In genomic region chrX:149198980-149199732, GRCh38 we compare ENCODE assay signal across 11 cellular contexts.
DNase-seq lines count a peak whose midpoint lies in the region; ATAC-seq, FAIRE-seq and TF ChIP-seq lines count a peak whose summit lies in the region.
"Had no signal": no experiment of that assay in that cellular context is flagged by ENCODE, and none has a peak within 500 bp of the region (broad histone marks: within the 10 kb centered on the region; RNA-seq: fewer than 3 reads in every experiment).

No MANE protein-coding gene starts in this region.

- 2% methylated on average over 6 of the region's 11 CpGs for WGBS in HepG2 (ENCODE audit: low lambda C conversion rate)

- POLR2A ChIA-PET in HepG2 (lab: Yijun Ruan, JAX) = no interaction called here

- H3K27ac ChIP-seq in HepG2 (ENCODE audit: extremely low read length, insufficient read depth, low read length) = no peak overlapping the region

- TF ChIP-seq EP300 in HepG2 (IDR thresholded peaks at IDR 0.05; ENCODE audit: low read depth in 2 of 2, low read length in 2 of 2) = no peak
- no peak for TF ChIP-seq EP300 in HepG2 (CRISPR knock-in tag; IDR thresholded peaks at IDR 0.05; ENCODE audit: borderline replicate concordance)

- no peak overlapping the region for H3K4me3 ChIP-seq in HepG2 (replicated peaks in 1 of 3; ENCODE audit: insufficient read depth in 1 of 3, low read depth in 2 of 3, low read length in 3 of 3)

- no peaks in the 10 kb centered on the region for H3K9me3 Mint-ChIP-seq in activated T-cell treated with anti-CD3 and anti-CD28 coated beads, Interleukin-2, amount 50 U/mL, for 24 hours

- no peak overlapping the region for H3K9ac ChIP-seq in HepG2 (ENCODE audit: insufficient read depth, low read depth, low read length)

- FAIRE-seq in D721Med (lab: Jason Lieb, UNC) (no peak), HepG2 (lab: Jason Lieb, UNC) (no peak)
- FAIRE-seq: small intestine had no signal

- no peak overlapping the region for H3K4me2 ChIP-seq in HepG2 (ENCODE audit: low read depth, low read length)

- H3K27me3 ChIP-seq in HepG2 (ENCODE audit: control insufficient read depth in 1 of 2, insufficient read depth in 2 of 2, low read length in 2 of 2) = no peaks in the 10 kb centered on the region

- H3K4me1 Mint-ChIP-seq in activated T-cell treated with anti-CD3 and anti-CD28 coated beads, Interleukin-2, amount 50 U/mL, for 24 hours (ENCODE audit: low read depth) = peaks cover 6% of the 10 kb centered on the region
- H3K4me1 Mint-ChIP-seq: CD4-positive, CD25-positive, alpha-beta regulatory T cell had no signal

- no peak overlapping the region for H2AFZ ChIP-seq in HepG2 (ENCODE audit: low read length)

- no peak for TF ChIP-seq POLR2A in HepG2 (IDR thresholded peaks at IDR 0.05; ENCODE audit: insufficient read depth in 1 of 2, low read depth in 2 of 2, low read length in 2 of 2)

- H3K27me3 Mint-ChIP-seq in activated T-cell treated with anti-CD3 and anti-CD28 coated beads, Interleukin-2, amount 50 U/mL, for 24 hours = peaks cover 22% of the 10 kb centered on the region
- H3K27me3 Mint-ChIP-seq: CD4-positive, CD25-positive, alpha-beta regulatory T cell had no signal

- no peaks in the 10 kb centered on the region for H3K36me3 Mint-ChIP-seq in activated T-cell treated with anti-CD3 and anti-CD28 coated beads, Interleukin-2, amount 50 U/mL, for 24 hours (ENCODE audit: low read depth)
- H3K36me3 Mint-ChIP-seq: CD4-positive, CD25-positive, alpha-beta regulatory T cell had no signal

- H3K79me2 ChIP-seq in HepG2 (ENCODE audit: insufficient read depth, low read length) = no peaks in the 10 kb centered on the region

- peak; percentile 73 for ATAC-seq in GM18499 (IDR thresholded peaks at IDR 0.05; ENCODE audit: insufficient read depth, unreplicated experiment)
- peak; percentile 82 for ATAC-seq in GM18870 (IDR thresholded peaks at IDR 0.05; ENCODE audit: unreplicated experiment)
- ATAC-seq in HG02678 (IDR thresholded peaks at IDR 0.05; ENCODE audit: unreplicated experiment) = peak; percentile 69
- no peak for ATAC-seq in HepG2

- H3K4me3 Mint-ChIP-seq in activated T-cell treated with anti-CD3 and anti-CD28 coated beads, Interleukin-2, amount 50 U/mL, for 24 hours = no peak overlapping the region
- H3K4me3 Mint-ChIP-seq: CD4-positive, CD25-positive, alpha-beta regulatory T cell had no signal

- no peak for DNase-seq in activated T-cell treated with anti-CD3 and anti-CD28 coated beads, Interleukin-2, amount 50 U/mL, for 24 hours
- no peak for DNase-seq in D721Med (ENCODE audit: insufficient read length, low spot score)
- no peak for DNase-seq in HepG2 (ENCODE audit: low spot score)
- no peak for DNase-seq in NCI-H1436 (lab: John Stamatoyannopoulos, UW)
- no peak for DNase-seq in ACHN
- DNase-seq: CD4-positive, CD25-positive, alpha-beta regulatory T cell; small intestine; stimulated activated naive CD4-positive, alpha-beta T cell had no signal

- H3K27ac Mint-ChIP-seq in activated T-cell treated with anti-CD3 and anti-CD28 coated beads, Interleukin-2, amount 50 U/mL, for 24 hours = peak overlapping the region; percentile 11
- H3K27ac Mint-ChIP-seq: CD4-positive, CD25-positive, alpha-beta regulatory T cell had no signal

- TF ChIP-seq CTCF in D721Med (IDR thresholded peaks at IDR 0.05; ENCODE audit: insufficient read depth, missing control alignments) (no peak), HepG2 (CRISPR knock-in tag; IDR thresholded peaks at IDR 0.05) (no peak)

- H4K20me1 ChIP-seq in HepG2 (ENCODE audit: insufficient read depth, low read length) = no peaks in the 10 kb centered on the region

- H3K36me3 ChIP-seq in HepG2 (replicated peaks in 1 of 2; ENCODE audit: control insufficient read depth in 1 of 2, insufficient read depth in 2 of 2, low read length in 2 of 2) = no peaks in the 10 kb centered on the region

- intact Hi-C loops in HepG2 (cut with micrococcal nuclease; ENCODE audit: unreplicated experiment) = no loop called here

- in situ Hi-C loops in HepG2 (cut with HindIII; ENCODE audit: extremely low pct_ligation_motif_present, low pct_unique_long_range_greater_than_20kb) = no loop called here
- in situ Hi-C loops in ACHN (cut with HindIII; ENCODE audit: low pct_ligation_motif_present, low pct_unique_long_range_greater_than_20kb, low sequenced_read_pairs) = no loop called here

- BruUV-seq in HepG2 (replicated peaks; lab: Mats Ljungman, UMichigan) = no TSS peak

- no peaks in the 10 kb centered on the region for H3K4me1 ChIP-seq in HepG2 (ENCODE audit: insufficient read depth, low read length)

- CTCF ChIA-PET in HepG2 (lab: Yijun Ruan, JAX; ENCODE audit: low intra/inter-chr PET ratio, low total read pairs) = no interaction called here

- no peak for TF ChIP-seq RAD21 in HepG2 (CRISPR knock-in tag; IDR thresholded peaks at IDR 0.05)

- H3K9me3 ChIP-seq in HepG2 (ENCODE audit: low read length) = no peaks in the 10 kb centered on the region; the same call in 1 of the 2 replicates

TF ChIP-seq in HepG2, 621 proteins besides CTCF, POLR2A, EP300 and RAD21:
- no peak for TF ChIP-seq PAX8 (CRISPR knock-in tag; IDR thresholded peaks at IDR 0.05; ENCODE audit: borderline replicate concordance)
- TF ChIP-seq RXRB (CRISPR knock-in tag; IDR thresholded peaks at IDR 0.05; ENCODE audit: borderline replicate concordance) = no peak
- TF ChIP-seq SNRNP70 (IDR thresholded peaks at IDR 0.05; ENCODE audit: low read depth, low read length) = no peak
